In the genomic region with DNA sequence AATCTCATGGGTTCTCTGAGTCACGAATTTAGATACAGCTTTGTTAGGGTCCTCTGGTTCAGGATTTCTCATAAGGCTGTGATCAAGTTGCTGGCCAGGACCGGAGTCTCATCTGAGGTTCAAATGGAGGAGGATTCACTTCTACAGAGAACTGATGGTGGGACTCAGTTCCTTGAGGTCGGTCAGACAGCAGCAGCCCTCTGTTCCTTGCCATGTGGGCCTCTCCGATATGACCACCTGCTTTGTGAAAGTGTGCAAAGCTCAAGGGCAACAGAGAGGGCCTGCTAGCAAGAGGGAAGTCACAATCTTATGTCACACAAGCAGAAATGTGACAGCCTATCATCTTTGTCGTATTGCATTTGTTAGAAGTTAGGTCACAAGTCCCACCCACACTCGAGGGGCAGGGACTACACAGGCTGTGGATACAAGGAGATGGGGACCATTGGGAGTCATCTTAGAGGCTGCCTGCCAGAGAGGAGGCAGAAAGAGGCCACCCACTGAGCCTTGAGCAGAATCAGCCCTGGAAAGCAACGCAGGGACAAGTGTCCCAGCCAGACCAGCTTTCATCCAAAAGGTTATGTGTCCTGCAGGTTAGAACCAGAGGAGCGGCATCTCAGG, we compare ENCODE assay signal across 33 cellular contexts.
"Had no signal": no experiment of that assay in that cellular context is flagged by ENCODE, and none has a peak within 500 bp of the region (broad histone marks: within the 10 kb centered on the region; RNA-seq: fewer than 3 reads in every experiment).

No MANE protein-coding gene starts in this region.

- FAIRE-seq: astrocyte, RCC 7860 had no signal

- H3K4me1 ChIP-seq: body of pancreas, breast epithelium had no signal

- H3K9me3 Mint-ChIP-seq: activated CD4-positive, alpha-beta memory T cell treated with anti-CD3 and anti-CD28 coated beads, Interleukin-2, amount 10 ng/mL, durations not matched to agents 7 days and 5 days; activated T-cell treated with anti-CD3 and anti-CD28 coated beads, Interleukin-2, amount 50 U/mL, for 72 hours; activated T-helper 17 cell treated with anti-CD3 and anti-CD28 coated beads, Interleukin-2, amount 50 U/mL, for 72 hours had no signal

- H3K4me1 Mint-ChIP-seq: activated T-helper 17 cell treated with anti-CD3 and anti-CD28 coated beads, Interleukin-2, amount 50 U/mL, for 72 hours had no signal

- H3K36me3 ChIP-seq: breast epithelium, WERI-Rb-1 had no signal

- H3K4me3 Mint-ChIP-seq: activated CD4-positive, alpha-beta memory T cell treated with anti-CD3 and anti-CD28 coated beads, Interleukin-2, amount 10 ng/mL, durations not matched to agents 7 days and 5 days; activated CD8-positive, alpha-beta memory T cell treated with anti-CD3 and anti-CD28 coated beads, Interleukin-2, amount 10 ng/mL, durations not matched to agents 7 days and 5 days; activated naive CD8-positive, alpha-beta T cell treated with anti-CD3 and anti-CD28 coated beads for 36 hours; activated T-cell treated with anti-CD3 and anti-CD28 coated beads, Interleukin-2, amount 50 U/mL, for 72 hours; activated T-helper 17 cell treated with anti-CD3 and anti-CD28 coated beads, Interleukin-2, amount 50 U/mL, for 72 hours had no signal

- H3K27me3 ChIP-seq: body of pancreas, breast epithelium had no signal

- H3K27ac ChIP-seq: body of pancreas, breast epithelium, WERI-Rb-1 had no signal

- H3K4me3 ChIP-seq: body of pancreas, breast epithelium had no signal

- DNase-seq: activated CD4-positive, alpha-beta memory T cell treated with anti-CD3 and anti-CD28 coated beads, Interleukin-2, amount 10 ng/mL, durations not matched to agents 7 days and 5 days; activated CD4-positive, alpha-beta T cell treated with anti-CD3 and anti-CD28 coated beads for 1 hour; activated CD4-positive, alpha-beta T cell treated with anti-CD3 and anti-CD28 coated beads for 48 hours; activated CD4-positive, CD25-positive, alpha-beta regulatory T cell; activated CD8-positive, alpha-beta memory T cell treated with anti-CD3 and anti-CD28 coated beads for 24 hours; activated CD8-positive, alpha-beta memory T cell treated with anti-CD3 and anti-CD28 coated beads, Interleukin-2, amount 10 ng/mL, durations not matched to agents 7 days and 5 days; activated CD8-positive, alpha-beta memory T cell treated with anti-CD3 and anti-CD28 coated beads, Interleukin-2, amount 50 U/mL, for 48 hours; activated effector memory CD4-positive, alpha-beta T cell treated with anti-CD3 and anti-CD28 coated beads, Interleukin-2, amount 50 U/mL, for 16 hours; activated naive CD4-positive, alpha-beta T cell; activated naive CD4-positive, alpha-beta T cell treated with anti-CD3 and anti-CD28 coated beads, Interleukin-2, amount 50 U/mL, for 16 hours; activated naive CD8-positive, alpha-beta T cell treated with anti-CD3 and anti-CD28 coated beads for 36 hours; activated T-cell treated with anti-CD3 and anti-CD28 coated beads, Interleukin-2, amount 50 U/mL, for 72 hours; amniotic stem cell; body of pancreas; Karpas-422; KBM-7; NCI-H1048; NCI-H1105 treated with DMSO at 0.1 percent for 48 hours; NCI-H1436; NCI-H1694; NCI-H1930; NCI-H2081 treated with DMSO at 0.1 percent for 48 hours; NCI-H226; NCI-H446 treated with DMSO at 0.1 percent for 48 hours; NCI-H524 treated with DMSO at 0.1 percent for 48 hours; PC-3; Right ventricle myocardium superior; T1000; WERI-Rb-1 had no signal

- H3K9me3 ChIP-seq: body of pancreas had no signal

- H3K27ac Mint-ChIP-seq: activated CD4-positive, alpha-beta memory T cell treated with anti-CD3 and anti-CD28 coated beads, Interleukin-2, amount 10 ng/mL, durations not matched to agents 7 days and 5 days; activated CD8-positive, alpha-beta memory T cell treated with anti-CD3 and anti-CD28 coated beads, Interleukin-2, amount 10 ng/mL, durations not matched to agents 7 days and 5 days; activated naive CD8-positive, alpha-beta T cell treated with anti-CD3 and anti-CD28 coated beads for 36 hours; activated T-cell treated with anti-CD3 and anti-CD28 coated beads, Interleukin-2, amount 50 U/mL, for 72 hours; activated T-helper 17 cell treated with anti-CD3 and anti-CD28 coated beads, Interleukin-2, amount 50 U/mL, for 72 hours had no signal

- ATAC-seq: activated CD8-positive, alpha-beta memory T cell treated with anti-CD3 and anti-CD28 coated beads, Interleukin-2, amount 10 ng/mL, durations not matched to agents 7 days and 5 days; activated T-cell treated with anti-CD3 and anti-CD28 coated beads, Interleukin-2, amount 50 U/mL, for 72 hours; activated T-helper 17 cell treated with anti-CD3 and anti-CD28 coated beads, Interleukin-2, amount 50 U/mL, for 72 hours; body of pancreas; PC-3 had no signal
